In the genomic region with DNA sequence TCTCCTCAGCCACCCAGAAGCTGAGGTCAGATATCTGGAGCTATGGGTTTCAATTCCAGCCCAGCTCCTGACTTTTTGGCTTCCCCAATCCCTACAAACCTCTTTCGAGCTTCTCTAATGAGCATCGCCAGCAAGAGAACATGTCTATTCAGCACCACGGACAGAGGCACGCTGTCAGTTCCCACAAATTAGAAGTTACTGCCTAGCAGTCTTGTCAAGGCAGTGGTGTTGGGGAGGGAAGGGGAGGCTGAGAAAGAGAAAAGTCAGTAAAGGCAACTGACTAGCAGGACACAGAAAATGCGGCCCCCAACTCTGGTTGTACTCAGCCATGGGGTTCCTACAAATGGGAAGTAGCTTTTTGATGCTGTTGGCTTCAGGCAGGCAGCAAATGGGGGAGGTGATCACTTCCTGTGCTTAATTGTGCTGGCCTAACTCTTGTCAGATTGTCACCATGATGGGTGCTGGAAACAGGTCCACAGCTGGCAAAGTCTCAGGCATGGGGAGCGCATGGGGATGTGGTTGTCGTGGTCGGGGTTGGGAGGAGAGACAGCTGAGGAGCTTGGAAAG, we compare ENCODE assay signal across 8 cellular contexts.
DNase-seq lines count a peak whose midpoint lies in the region; ATAC-seq and TF ChIP-seq lines count a peak whose summit lies in the region.

No MANE protein-coding gene starts in this region.

- no peak overlapping the region for H3K27ac Mint-ChIP-seq in activated CD8-positive, alpha-beta T cell treated with anti-CD3 and anti-CD28 coated beads, Interleukin-2, amount 10 ng/mL, durations not matched to agents 7 days and 5 days

- no peak for TF ChIP-seq CTCF in HL-60 (IDR thresholded peaks at IDR 0.05; ENCODE audit: insufficient read depth, low read length)
- TF ChIP-seq CTCF in esophagus muscularis mucosa (IDR thresholded peaks at IDR 0.05): no peak

- no peak for TF ChIP-seq EP300 in esophagus muscularis mucosa (IDR thresholded peaks at IDR 0.05)

- H3K27me3 ChIP-seq in HL-60 (ENCODE audit: insufficient read depth, poor library complexity, severe bottlenecking) (no peaks in the 10 kb centered on the region), esophagus muscularis mucosa (peaks cover 0 to 42% (median 0%) of the 10 kb centered on the region in 4 donors)

- CTCF ChIA-PET in activated CD8-positive, alpha-beta T cell treated with anti-CD3 and anti-CD28 coated beads, Interleukin-2, amount 10 ng/mL, durations not matched to agents 7 days and 5 days (lab: Charles Lee): no interaction called here

- POLR2A ChIA-PET in activated CD8-positive, alpha-beta T cell treated with anti-CD3 and anti-CD28 coated beads, Interleukin-2, amount 10 ng/mL, durations not matched to agents 7 days and 5 days (lab: Charles Lee): no interaction called here

- H3K4me3 Mint-ChIP-seq in activated CD8-positive, alpha-beta T cell treated with anti-CD3 and anti-CD28 coated beads, Interleukin-2, amount 10 ng/mL, durations not matched to agents 7 days and 5 days: no peak overlapping the region

- H3K4me1 Mint-ChIP-seq in activated CD8-positive, alpha-beta T cell treated with anti-CD3 and anti-CD28 coated beads, Interleukin-2, amount 10 ng/mL, durations not matched to agents 7 days and 5 days (ENCODE audit: low read depth): no peaks in the 10 kb centered on the region

- H3K9me3 ChIP-seq in esophagus muscularis mucosa: no peaks in the 10 kb centered on the region

- DNase-seq in CMK (ENCODE audit: low read depth) (peak; percentile 51), HL-60 (ENCODE audit: low read depth in 1 of 2, low spot score in 1 of 2) (peak; percentile 13 to 24), kidney tubule cell (ENCODE audit: low spot score) (peak; percentile 51), NCI-H345 treated with DMSO at 0.1 percent for 48 hours (lab: John Stamatoyannopoulos, UW; ENCODE audit: unreplicated experiment) (no peak), esophagus muscularis mucosa (ENCODE audit: extremely low spot score) (no peak)
- DNase-seq in activated CD8-positive, alpha-beta T cell treated with anti-CD3 and anti-CD28 coated beads, Interleukin-2, amount 10 ng/mL, durations not matched to agents 7 days and 5 days: peak; percentile 59

- ATAC-seq in activated CD8-positive, alpha-beta T cell treated with anti-CD3 and anti-CD28 coated beads, Interleukin-2, amount 10 ng/mL, durations not matched to agents 7 days and 5 days: no peak
- ATAC-seq in GM18505 (IDR thresholded peaks at IDR 0.05; ENCODE audit: unreplicated experiment): no peak
- no peak for ATAC-seq in HG03280 (IDR thresholded peaks at IDR 0.05; ENCODE audit: unreplicated experiment)

- H3K27ac ChIP-seq in HL-60 (replicated peaks) (no peak overlapping the region), esophagus muscularis mucosa (replicated peaks in 1 of 4) (no peak overlapping the region)

- intact Hi-C loops in esophagus muscularis mucosa (cut with DNase I): no loop called here

- H3K9me3 Mint-ChIP-seq in activated CD8-positive, alpha-beta T cell treated with anti-CD3 and anti-CD28 coated beads, Interleukin-2, amount 10 ng/mL, durations not matched to agents 7 days and 5 days (ENCODE audit: insufficient read depth): no peaks in the 10 kb centered on the region

- TF ChIP-seq POLR2A in GM18505 (IDR thresholded peaks at IDR 0.05; ENCODE audit: borderline replicate concordance, extremely low read depth, insufficient read depth, insufficient read length): no peak
- no peak for TF ChIP-seq POLR2A in esophagus muscularis mucosa (IDR thresholded peaks at IDR 0.05; ENCODE audit: low read depth)

- no peaks in the 10 kb centered on the region for H3K36me3 ChIP-seq in esophagus muscularis mucosa

- no peaks in the 10 kb centered on the region for H3K4me1 ChIP-seq in esophagus muscularis mucosa

- no peaks in the 10 kb centered on the region for H3K27me3 Mint-ChIP-seq in activated CD8-positive, alpha-beta T cell treated with anti-CD3 and anti-CD28 coated beads, Interleukin-2, amount 10 ng/mL, durations not matched to agents 7 days and 5 days (ENCODE audit: low read depth)

- 35% methylated on average over 8 of the region's 8 CpGs for WGBS in esophagus muscularis mucosa

- H3K4me3 ChIP-seq in HL-60 (replicated peaks; ENCODE audit: insufficient read depth, low read length): no peak overlapping the region
- H3K4me3 ChIP-seq in esophagus muscularis mucosa: no peak overlapping the region

- no peaks in the 10 kb centered on the region for H3K36me3 Mint-ChIP-seq in activated CD8-positive, alpha-beta T cell treated with anti-CD3 and anti-CD28 coated beads, Interleukin-2, amount 10 ng/mL, durations not matched to agents 7 days and 5 days (ENCODE audit: low read depth)

Comparison
In these comparisons a context has a peak if more than half of its experiments do, and no peak if none do; other contexts are left out.
1. DNase-seq: peak in CMK (single experiment), HL-60 (2 of 2), activated CD8-positive, alpha-beta T cell treated with anti-CD3 and anti-CD28 coated beads, Interleukin-2, amount 10 ng/mL, durations not matched to agents 7 days and 5 days (single experiment) and kidney tubule cell (single experiment); none in NCI-H345 treated with DMSO at 0.1 percent for 48 hours (single experiment) and esophagus muscularis mucosa (single experiment).